In the genomic region with DNA sequence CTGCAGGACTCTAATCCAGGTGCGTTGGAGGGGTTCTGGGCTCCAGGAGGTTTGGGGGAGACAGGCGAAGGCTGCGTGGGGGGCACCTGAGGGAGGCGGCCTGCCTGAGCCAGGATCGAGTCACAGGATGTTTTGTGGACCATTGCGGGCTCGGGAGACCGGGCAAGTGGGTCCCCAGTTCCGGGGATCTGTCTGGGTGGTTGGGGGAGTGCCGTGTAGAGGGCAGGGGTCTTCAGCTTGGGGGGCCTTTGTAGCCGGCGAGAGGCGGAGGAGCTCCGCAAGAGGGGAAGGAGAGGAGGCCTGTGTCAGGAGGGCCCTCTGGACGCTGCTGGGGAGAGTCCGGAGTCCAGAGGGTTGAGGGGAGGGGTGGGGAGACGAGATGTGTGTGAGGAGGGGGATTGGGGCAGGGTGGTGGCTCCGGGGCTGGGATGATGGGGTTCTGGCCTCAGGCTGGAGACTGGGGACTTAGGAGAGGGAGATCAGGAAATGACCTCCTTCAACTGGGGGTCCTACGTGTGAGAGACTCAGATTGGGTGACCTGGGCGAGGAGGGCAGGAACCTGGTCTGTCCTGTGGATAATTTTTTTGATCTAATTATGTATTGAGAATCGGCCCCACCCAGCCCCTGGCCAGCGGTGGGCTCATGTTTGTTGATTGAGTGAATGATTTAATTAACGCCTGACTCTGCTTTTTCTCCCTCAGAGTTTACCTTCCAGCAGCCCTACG, we compare ENCODE assay signal across 8 cellular contexts. TPM values are rescaled to one million over a fixed set of nuclear protein-coding genes. Genes with fewer than 3 reads are reported as not detected.
DNase-seq lines count a peak whose midpoint lies in the region; ATAC-seq and TF ChIP-seq lines count a peak whose summit lies in the region.

No MANE protein-coding gene starts in this region.

- CTCF ChIA-PET in T-cell (lab: Charles Lee) = interaction anchor here in 1 of 2 donors (0.6 kb wide), 1 partner anchor 195 kb away, joined by 4 read pairs; no protein-coding TSS in a partner anchor

- H3K27ac ChIP-seq in GM23248 (peak overlapping the region; percentile 89), foreskin keratinocyte (no peak overlapping the region)

- H3K9ac ChIP-seq in GM23248 (peak overlapping the region; percentile 96), skeletal muscle satellite cell (ENCODE audit: low read depth, low read length) (peak overlapping the region; percentile 73)

- no peak overlapping the region for H2AFZ ChIP-seq in GM23248

- H3K9me3 Mint-ChIP-seq in T-cell = no peaks in the 10 kb centered on the region
- peaks cover 5% of the 10 kb centered on the region for H3K9me3 Mint-ChIP-seq in glutamatergic neuron (ENCODE audit: unreplicated experiment)

- H3K9me3 ChIP-seq in GM23248 (ENCODE audit: low read depth) (no peaks in the 10 kb centered on the region), skeletal muscle satellite cell (replicated peaks; ENCODE audit: low read length) (no peaks in the 10 kb centered on the region)

- H3K4me1 ChIP-seq in GM23248 (ENCODE audit: insufficient read depth) (peaks cover 42% of the 10 kb centered on the region), skeletal muscle satellite cell (ENCODE audit: control insufficient read depth, insufficient read depth, low read length) (peaks cover 29% of the 10 kb centered on the region), foreskin keratinocyte (no peaks in the 10 kb centered on the region)

- H3K9me2 ChIP-seq in GM23248 (ENCODE audit: insufficient read depth) = no peaks in the 10 kb centered on the region

- H3K27me3 ChIP-seq in GM23248 (replicated peaks; ENCODE audit: insufficient read depth) (no peaks in the 10 kb centered on the region), skeletal muscle satellite cell (ENCODE audit: control insufficient read depth, insufficient read depth, low read length) (no peaks in the 10 kb centered on the region), foreskin keratinocyte (peaks cover 56% of the 10 kb centered on the region)

- ATAC-seq in T-cell (replicated peaks in 1 of 4) (peak in 2 of 4 experiments; percentile 2 to 17), foreskin keratinocyte (no peak)

- H3K4me1 Mint-ChIP-seq in T-cell (peaks cover 29 to 32% (median 31%) of the 10 kb centered on the region in 3 donors), glutamatergic neuron (ENCODE audit: low read depth, unreplicated experiment) (peaks cover 26% of the 10 kb centered on the region)

- POLR2A ChIA-PET in T-cell (lab: Charles Lee) = interaction anchor here in 1 of 2 donors (1.0 kb wide), 1 partner anchor 133 kb away, joined by 5 read pairs; no protein-coding TSS in a partner anchor

- TF ChIP-seq CTCF in glutamatergic neuron (IDR thresholded peaks at IDR 0.05; ENCODE audit: partially characterized antibody, unreplicated experiment) = no peak
- no peak for TF ChIP-seq CTCF in foreskin keratinocyte (conservative IDR thresholded peaks at IDR 0.05)

- H3K4me3 ChIP-seq in GM23248 (peak overlapping the region; percentile 88), skeletal muscle satellite cell (ENCODE audit: low read length) (peak overlapping the region; percentile 79)

- H3K27ac Mint-ChIP-seq in T-cell (peak overlapping the region; percentile 19 to 85), glutamatergic neuron (ENCODE audit: unreplicated experiment) (no peak overlapping the region)

- H3F3A ChIP-seq in GM23248 (ENCODE audit: insufficient read depth) = peaks cover 48% of the 10 kb centered on the region

- no peaks in the 10 kb centered on the region for H3K36me3 Mint-ChIP-seq in T-cell
- H3K36me3 Mint-ChIP-seq in glutamatergic neuron (ENCODE audit: unreplicated experiment) = no peaks in the 10 kb centered on the region

- peaks cover 47% of the 10 kb centered on the region for H3K79me2 ChIP-seq in GM23248 (ENCODE audit: insufficient read depth)

- H3K27me3 Mint-ChIP-seq in T-cell = peaks cover 0 to 3% of the 10 kb centered on the region in 2 donors
- H3K27me3 Mint-ChIP-seq in glutamatergic neuron (ENCODE audit: unreplicated experiment) = peaks cover 3% of the 10 kb centered on the region

- no peaks in the 10 kb centered on the region for H4K20me1 ChIP-seq in GM23248 (ENCODE audit: insufficient read depth)

- no peaks in the 10 kb centered on the region; the same call in 1 of the 2 replicates for H3K36me3 ChIP-seq in GM23248 (ENCODE audit: low read depth)
- no peaks in the 10 kb centered on the region for H3K36me3 ChIP-seq in skeletal muscle satellite cell (ENCODE audit: insufficient read depth, low read length)

- peak overlapping the region; percentile 43 to 73 (median 52) for H3K4me3 Mint-ChIP-seq in T-cell
- H3K4me3 Mint-ChIP-seq in glutamatergic neuron (ENCODE audit: unreplicated experiment) = peak overlapping the region; percentile 86

- in situ Hi-C loops in GM23248 (cut with MboI) = no loop called here

- DNase-seq in GM23248 (no peak), T-cell (peak in 1 of 34 experiments; percentile 7), glutamatergic neuron (no peak), NCI-H345 (lab: John Stamatoyannopoulos, UW) (no peak), mesenteric fat pad (ENCODE audit: low spot score) (no peak), T1000 (lab: John Stamatoyannopoulos, UW) (no peak), foreskin keratinocyte (no peak)

- WGBS in GM23248 (ENCODE audit: low coverage in 1 of 2, low lambda C conversion rate in 2 of 2, missing lambda C conversion rate in 2 of 2), 2 experiments = 1 to 2% methylated on average over 20 to 24 of the region's 24 CpGs

- peak overlapping the region; percentile 95 for H3K4me2 ChIP-seq in GM23248 (ENCODE audit: unreplicated experiment)
- H3K4me2 ChIP-seq in skeletal muscle satellite cell (ENCODE audit: low read length) = peak overlapping the region; percentile 98

RNA-seq across cellular contexts. Expression of a gene that starts 0.5 kb away (rescaled TPM):
- total RNA-seq in GM23248 (2014; rRNA removed; shearing (Covaris generic)) = 2.4 and 7.6 TPM in 2 replicates
- polyA plus RNA-seq in GM23248 (2016; fragmentation: Nextera tagmentation; extraction: Ambion mirVana) = 13.4 and 15.7 TPM in 2 replicates
- total RNA-seq in T-cell = 1 to 10 TPM in 3 of 5 donors, under 1 TPM in 2; 0.95 to 3.1 (median 1.3) TPM
- 3.9 TPM for total RNA-seq in glutamatergic neuron (ENCODE audit: unreplicated experiment)
- total RNA-seq in skeletal muscle satellite cell (2012; rRNA removed) = under 0.01 TPM in 1 of 2 replicates, not detected in the other
- 19.1 TPM for total RNA-seq in mesenteric fat pad
- total RNA-seq in foreskin keratinocyte = 0.04 TPM in 1 of 2 replicates, not detected in the other
- 0.04 TPM in 1 of 2 replicates, not detected in the other for polyA plus RNA-seq in foreskin keratinocyte

RNA-seq across cellular contexts. Expression of a gene that starts 47.1 kb away (rescaled TPM):
- 69.6 and 96.0 TPM in 2 replicates for total RNA-seq in GM23248 (2014; rRNA removed; shearing (Covaris generic))
- 70.4 and 72.7 TPM in 2 replicates for polyA plus RNA-seq in GM23248 (2016; fragmentation: Nextera tagmentation; extraction: Ambion mirVana)
- 100 to 1,000 TPM in 2 of 5 donors, 10 to 100 TPM in 3; 83.5 to 109 (median 95.7) TPM for total RNA-seq in T-cell
- total RNA-seq in glutamatergic neuron (ENCODE audit: unreplicated experiment) = 64.2 TPM
- total RNA-seq in skeletal muscle satellite cell (2012; rRNA removed) = 81.4 and 126 TPM in 2 replicates
- total RNA-seq in mesenteric fat pad = 59.9 TPM
- total RNA-seq in foreskin keratinocyte = 44.1 and 50.9 TPM in 2 replicates
- 54.6 and 57.7 TPM in 2 replicates for polyA plus RNA-seq in foreskin keratinocyte
